ENCODE assay signal across 8 cellular contexts in genomic region chr7:4713183-4713784, GRCh38. TPM values are rescaled to one million over a fixed set of nuclear protein-coding genes. Genes with fewer than 3 reads are reported as not detected.
A peak's percentile ranks its signal among the peaks of the same experiment; 100 is the strongest.
DNase-seq lines count a peak whose midpoint lies in the region; ATAC-seq and FAIRE-seq lines count a peak whose summit lies in the region.

No MANE protein-coding gene starts in this region.

- ATAC-seq in HG03575 (IDR thresholded peaks at IDR 0.05; ENCODE audit: extremely low read depth, insufficient number of reproducible peaks, low FRiP score, unreplicated experiment) (peak; percentile 40), left lobe of liver (no peak)

- H3K9me3 Mint-ChIP-seq in immature natural killer cell = no peaks in the 10 kb centered on the region

- peaks cover 73% of the 10 kb centered on the region in 2 donors for H3K4me1 Mint-ChIP-seq in immature natural killer cell

- peaks cover 0 to 2% (median 2%) of the 10 kb centered on the region in 3 donors for H3K27me3 Mint-ChIP-seq in immature natural killer cell (ENCODE audit: low read depth in 3 of 3)

- H3K27ac Mint-ChIP-seq in immature natural killer cell = no peak overlapping the region

- H3K4me3 Mint-ChIP-seq in immature natural killer cell = no peak overlapping the region

- no peaks in the 10 kb centered on the region for H3K36me3 Mint-ChIP-seq in immature natural killer cell

- FAIRE-seq in GM19239 (lab: Jason Lieb, UNC) = no peak

- DNase-seq in CD1c-positive myeloid dendritic cell (ENCODE audit: extremely low spot score) = peak; percentile 69
- peak; percentile 52 for DNase-seq in GM19239 (ENCODE audit: insufficient read length, low spot score)
- peak; percentile 21 for DNase-seq in fibroblast of the conjunctiva (ENCODE audit: low read depth)
- DNase-seq in immature natural killer cell = no peak
- DNase-seq in inferior parietal cortex (ENCODE audit: extremely low spot score) = no peak
- DNase-seq in left lobe of liver (ENCODE audit: low spot score) = no peak
- DNase-seq in activated CD4-positive, alpha-beta T cell treated with anti-CD3 and anti-CD28 coated beads, Interleukin-2, amount 50 U/mL, for 1 hour = no peak

RNA-seq across cellular contexts. Expression of gene FOXK1, which starts 31.2 kb away (rescaled TPM):
- 1 to 10 TPM; 1.1 to 3.4 (median 1.5) TPM for polyA plus RNA-seq in immature natural killer cell
- total RNA-seq in left lobe of liver = 8.4 TPM

Comparison
In these comparisons a context has a peak if more than half of its experiments do, and no peak if none do; other contexts are left out.
1. DNase-seq: peak in CD1c-positive myeloid dendritic cell (single experiment), GM19239 (single experiment) and fibroblast of the conjunctiva (single experiment); none in immature natural killer cell (0 of 3), inferior parietal cortex (single experiment), left lobe of liver (single experiment) and activated CD4-positive, alpha-beta T cell treated with anti-CD3 and anti-CD28 coated beads, Interleukin-2, amount 50 U/mL, for 1 hour (single experiment).